10 cellular contexts compared by ENCODE assay signal in genomic region chr21:43712268-43712942, GRCh38. TPM values are rescaled to one million over a fixed set of nuclear protein-coding genes. Genes with fewer than 3 reads are reported as not detected.
A peak's percentile ranks its signal among the peaks of the same experiment; 100 is the strongest.
DNase-seq lines count a peak whose midpoint lies in the region; FAIRE-seq and TF ChIP-seq lines count a peak whose summit lies in the region.
"Had no signal": no experiment of that assay in that cellular context is flagged by ENCODE, and none has a peak within 500 bp of the region (broad histone marks: within the 10 kb centered on the region; RNA-seq: fewer than 3 reads in every experiment).

No MANE protein-coding gene starts in this region.

- H3K36me3 ChIP-seq in Peyer's patch (no peaks in the 10 kb centered on the region), kidney (ENCODE audit: control insufficient read depth in 1 of 2, insufficient read depth in 2 of 2, low read length in 2 of 2) (no peaks in the 10 kb centered on the region), tibial artery (no peaks in the 10 kb centered on the region)

- peak overlapping the region in 2 of 7 donors; percentile 46 to 50 for H3K27ac Mint-ChIP-seq in CD14-positive monocyte

- TF ChIP-seq CTCF in Peyer's patch (IDR thresholded peaks at IDR 0.05) (peak in 3 of 6 experiments; percentile 23 to 29 (median 25)), kidney (IDR thresholded peaks at IDR 0.05; ENCODE audit: borderline replicate concordance, extremely low read depth, insufficient read depth) (no peak), tibial artery (IDR thresholded peaks at IDR 0.05) (no peak), GM10266 (IDR thresholded peaks at IDR 0.05; ENCODE audit: control insufficient read depth, insufficient read depth, low read depth, missing control alignments) (no peak), CD14-positive monocyte (IDR thresholded peaks at IDR 0.05) (no peak)

- no peak overlapping the region for H3K9ac ChIP-seq in kidney (ENCODE audit: low read length in 2 of 2)

- H3K9me3 ChIP-seq in Peyer's patch (no peaks in the 10 kb centered on the region), kidney (ENCODE audit: control insufficient read depth in 1 of 2, low read length in 2 of 2) (no peaks in the 10 kb centered on the region), tibial artery (no peaks in the 10 kb centered on the region)

- H3K27me3 ChIP-seq in Peyer's patch (no peaks in the 10 kb centered on the region), tibial artery (no peaks in the 10 kb centered on the region)

- peak overlapping the region in 1 of 4 donors; percentile 21 for H3K4me3 ChIP-seq in Peyer's patch
- H3K4me3 ChIP-seq in kidney (ENCODE audit: low read length in 2 of 2): no peak overlapping the region
- H3K4me3 ChIP-seq in tibial artery: no peak overlapping the region

- H3K27me3 Mint-ChIP-seq in CD14-positive monocyte (ENCODE audit: low read depth in 3 of 3): peaks cover 16 to 32% (median 24%) of the 10 kb centered on the region in 3 donors

- peaks cover 0 to 8% (median 5%) of the 10 kb centered on the region in 4 donors for H3K4me1 ChIP-seq in Peyer's patch
- H3K4me1 ChIP-seq in kidney (ENCODE audit: control insufficient read depth in 1 of 2, insufficient read depth in 1 of 2, low read depth in 1 of 2, low read length in 2 of 2): peaks cover 0 to 10% of the 10 kb centered on the region in 2 donors
- H3K4me1 ChIP-seq in tibial artery: peaks cover 0 to 18% (median 12%) of the 10 kb centered on the region in 4 donors

- FAIRE-seq in kidney (lab: Jason Lieb, UNC): peak; percentile 86

- peak; percentile 32 to 60 for TF ChIP-seq POLR2A in Peyer's patch (IDR thresholded peaks at IDR 0.05)

- H3K4me3 Mint-ChIP-seq in CD14-positive monocyte: peak overlapping the region in 1 of 2 donors; percentile 26

- peaks cover 19% of the 10 kb centered on the region for H3K4me1 Mint-ChIP-seq in CD14-positive monocyte

- peaks cover 0 to 6% (median 0%) of the 10 kb centered on the region in 7 donors for H3K9me3 Mint-ChIP-seq in CD14-positive monocyte

- peak; percentile 2 for DNase-seq in DMS153 treated with DMSO at 0.1 percent for 48 hours (lab: John Stamatoyannopoulos, UW; ENCODE audit: unreplicated experiment)
- no peak for DNase-seq in DMS153 (lab: John Stamatoyannopoulos, UW)
- peak in 2 of 3 donors; percentile 84 to 87 for DNase-seq in Peyer's patch
- peak; percentile 94 for DNase-seq in kidney
- DNase-seq in tibial artery: no peak
- DNase-seq in NK-92 (lab: John Stamatoyannopoulos, UW; ENCODE audit: unreplicated experiment): no peak
- DNase-seq in GM10266 (ENCODE audit: extremely low spot score): no peak
- no peak for DNase-seq in CD14-positive monocyte (ENCODE audit: low spot score)
- DNase-seq: hippocampal formation, Karpas-422 had no signal

- H3K36me3 Mint-ChIP-seq in CD14-positive monocyte: no peaks in the 10 kb centered on the region

- H3K27ac ChIP-seq in Peyer's patch (peak overlapping the region in 3 of 4 donors; percentile 73 to 89 (median 85)), kidney (ENCODE audit: low read depth in 2 of 2, low read length in 2 of 2) (peak overlapping the region; percentile 77 to 87), tibial artery (peak overlapping the region; percentile 64 to 68)

- intact Hi-C loops in kidney (cut with DNase I) (no loop called here), tibial artery (cut with DNase I; ENCODE audit: low total_unique reads) (no loop called here), CD14-positive monocyte (cut with micrococcal nuclease) (loop anchor here in 1 of 2 donors (10.0 kb wide), 1 partner anchor 738 kb away; the partner anchor contains the start of gene PKNOX1)

RNA-seq across cellular contexts. Expression of gene PDXK, which starts 6.5 kb away (rescaled TPM):
- total RNA-seq in Peyer's patch: 100 to 1,000 TPM in 3 of 4 donors, 10 to 100 TPM in 1; 83.3 to 206 (median 152) TPM
- 210 TPM for total RNA-seq in kidney
- 122 TPM for polyA plus RNA-seq in kidney (ENCODE audit: insufficient read depth, low read depth, low replicate concordance)
- polyA plus RNA-seq in CD14-positive monocyte: 100 to 1,000 TPM; 210 to 214 TPM

RNA-seq across cellular contexts. Expression of gene RRP1B, which starts 53.0 kb away (rescaled TPM):
- total RNA-seq in Peyer's patch: 10 to 100 TPM; 10.7 to 28.1 (median 14.1) TPM
- total RNA-seq in kidney: 17.8 TPM
- polyA plus RNA-seq in kidney (ENCODE audit: insufficient read depth, low read depth, low replicate concordance): 5.0 TPM
- polyA plus RNA-seq in CD14-positive monocyte: 1 to 10 TPM; 4.5 to 6.1 TPM

RNA-seq across cellular contexts. Expression of gene HSF2BP, which starts 53.1 kb away (rescaled TPM):
- total RNA-seq in Peyer's patch (under 1 TPM in 2 of 4 donors, not detected in 2; 0.35 to 0.67 TPM), kidney (0.60 TPM)
- polyA plus RNA-seq in kidney (ENCODE audit: insufficient read depth, low read depth, low replicate concordance) (0.19 TPM), CD14-positive monocyte (under 1 TPM in 1 of 2 donors, not detected in 1; 0.20 TPM)

Comparison
In these comparisons a context has a peak if more than half of its experiments do, and no peak if none do; other contexts are left out.
1. DNase-seq: peak in DMS153 treated with DMSO at 0.1 percent for 48 hours (single experiment), Peyer's patch (2 of 3) and kidney (single experiment); none in DMS153 (single experiment), tibial artery (0 of 2), NK-92 (single experiment), GM10266 (single experiment) and CD14-positive monocyte (single experiment).
2. Peak in every context shown above with its lines, with median percentiles within 50 percentile points of each other: H3K27ac ChIP-seq.